17 cellular contexts compared by ENCODE assay signal in the genomic region with DNA sequence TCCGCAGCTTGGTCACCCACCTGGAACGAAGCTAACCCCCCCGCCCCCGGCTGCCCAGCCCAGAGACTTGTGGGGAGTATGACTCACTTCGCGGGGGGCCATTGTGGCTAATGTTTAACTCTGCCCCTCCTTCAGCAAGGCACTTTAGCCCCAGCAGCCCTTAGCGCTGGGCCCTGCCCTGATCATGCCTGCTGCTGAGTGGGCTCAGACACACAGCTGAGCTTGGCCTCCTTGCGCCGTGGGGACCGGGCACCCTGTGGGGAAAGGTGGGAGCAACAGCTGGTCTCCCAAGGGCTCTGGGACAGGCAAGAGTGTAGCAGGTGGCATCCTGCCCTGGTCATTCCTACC. TPM values are rescaled to one million over a fixed set of nuclear protein-coding genes. Genes with fewer than 3 reads are reported as not detected.
DNase-seq lines count a peak whose midpoint lies in the region; ATAC-seq, FAIRE-seq and TF ChIP-seq lines count a peak whose summit lies in the region.
"Had no signal": no experiment of that assay in that cellular context is flagged by ENCODE, and none has a peak within 500 bp of the region (broad histone marks: within the 10 kb centered on the region; RNA-seq: fewer than 3 reads in every experiment).

No MANE protein-coding gene starts in this region.

- H3K27me3 ChIP-seq in GM12878 (replicated peaks in 1 of 2; ENCODE audit: control insufficient read depth in 2 of 2, insufficient read depth in 2 of 2, low read length in 1 of 2): no peaks in the 10 kb centered on the region; a peak in 1 of 4 replicates

- CTCF ChIA-PET in GM12878 (lab: Yijun Ruan, JAX): interaction anchor here (1.1 to 14.4 kb wide), 13 partner anchors 16 to 151 kb away, joined by 3 to 623 read pairs (median 9); a partner anchor contains a TSS

- H3K4me3 ChIP-seq in GM12878: no peak overlapping the region
- H3K4me3 ChIP-seq: adrenal gland, GM23338, smooth muscle cell had no signal

- H4K20me1 ChIP-seq in GM12878 (ENCODE audit: control insufficient read depth, insufficient read depth): no peaks in the 10 kb centered on the region

- no peaks in the 10 kb centered on the region for H3K9me3 ChIP-seq in GM12878 (replicated peaks; ENCODE audit: control insufficient read depth, insufficient read depth, low read length)
- H3K9me3 ChIP-seq: adrenal gland had no signal

- ATAC-seq in GM21786 (IDR thresholded peaks at IDR 0.05; ENCODE audit: unreplicated experiment) (peak; percentile 56), GM12878 (peak; percentile 74), HG03135 (IDR thresholded peaks at IDR 0.05; ENCODE audit: unreplicated experiment) (no peak)
- ATAC-seq: GM23338 had no signal

- POLR2A ChIA-PET in GM12878 (lab: Charles Lee): interaction anchor here (1.0 to 11.9 kb wide), 7 partner anchors 10 to 107 kb away, joined by 3 to 228 read pairs (median 3); no protein-coding TSS in a partner anchor

- peaks cover 35% of the 10 kb centered on the region for H3K4me1 ChIP-seq in GM12878 (ENCODE audit: control insufficient read depth, insufficient read depth, low read length)
- H3K4me1 ChIP-seq: adrenal gland had no signal

- no peaks in the 10 kb centered on the region for H3K79me2 ChIP-seq in GM12878 (ENCODE audit: control insufficient read depth, insufficient read depth, low read length)

- no peak overlapping the region for H3K4me2 ChIP-seq in GM12878 (ENCODE audit: control insufficient read depth, insufficient read depth)
- H3K4me2 ChIP-seq: GM23338, KMS-11, smooth muscle cell had no signal

- in situ Hi-C loops in Caki2 (cut with HindIII; ENCODE audit: low pct_unique_long_range_greater_than_20kb, low sequenced_read_pairs): no loop called here
- in situ Hi-C loops in GM12878 (cut with MboI): no loop called here

- WGBS in GM12878 (ENCODE audit: insufficient coverage, insufficient replicate concordance, low lambda C conversion rate, missing lambda C conversion rate): 17% methylated on average over 10 of the region's 10 CpGs

- peak in 1 of 2 experiments; percentile 60; a peak in 1 of 4 replicates for TF ChIP-seq EP300 in GM12878 (IDR thresholded peaks at IDR 0.05; ENCODE audit: borderline replicate concordance in 1 of 2, control insufficient read depth in 1 of 2, low read depth in 2 of 2, low read length in 2 of 2)

- no peak for FAIRE-seq in GM12878 (lab: Jason Lieb, UNC)

- no peak for TF ChIP-seq POLR2A in GM12878 (IDR thresholded peaks at IDR 0.05; ENCODE audit: low read depth, low read length)

- intact Hi-C loops in GM12878 (cut with micrococcal nuclease; ENCODE audit: unreplicated experiment): no loop called here

- TF ChIP-seq RAD21 in GM12878 (IDR thresholded peaks at IDR 0.05; ENCODE audit: insufficient read depth, low read depth, low read length): no peak

- TF ChIP-seq CTCF in GM12878 (IDR thresholded peaks at IDR 0.05 in 2 of 3, conservative IDR thresholded peaks at IDR 0.05 in 1 of 3; ENCODE audit: control insufficient read depth in 2 of 3, extremely low read depth in 1 of 3, insufficient read depth in 1 of 3, low read depth in 3 of 3, low read length in 3 of 3): no peak

- RAD21 ChIA-PET in GM12878 (lab: Charles Lee; ENCODE audit: unreplicated experiment): interaction anchor here (1.0 to 12.1 kb wide), 14 partner anchors 10 to 517 kb away, joined by 3 to 340 read pairs (median 6); a partner anchor contains a TSS

- DNase-seq in Caki2 (ENCODE audit: low read depth) (peak; percentile 79), GM12878 (ENCODE audit: low read depth, low spot score) (peak; percentile 49), myocyte (ENCODE audit: low read depth) (peak; percentile 84), NCI-H748 treated with DMSO at 0.1 percent for 48 hours (lab: John Stamatoyannopoulos, UW) (no peak), ecto neural progenitor cell (ENCODE audit: low spot score) (no peak), cerebellum (ENCODE audit: low spot score) (no peak)
- DNase-seq: adrenal gland; DND-41; effector memory CD4-positive, alpha-beta T cell; glutamatergic neuron; T-helper 9 cell had no signal

- SMC1A ChIA-PET in GM12878 (lab: Charles Lee; ENCODE audit: uncharacterized antibody, unreplicated experiment): interaction anchor here (0.9 to 12.3 kb wide), 16 partner anchors 12 to 111 kb away, joined by 3 to 374 read pairs (median 5); a partner anchor contains a TSS

- BruUV-seq in GM12878 (replicated peaks; lab: Mats Ljungman, UMichigan): no TSS peak

- H3K27ac ChIP-seq in GM12878 (ENCODE audit: control insufficient read depth, insufficient read depth): no peak overlapping the region
- H3K27ac ChIP-seq: adrenal gland, KMS-11 had no signal

- H3K9ac ChIP-seq in GM12878 (ENCODE audit: control insufficient read depth, insufficient read depth, low read length): no peak overlapping the region
- H3K9ac ChIP-seq: KMS-11 had no signal

- H2AFZ ChIP-seq in GM12878 (ENCODE audit: control insufficient read depth, low read depth, low read length): no peak overlapping the region; the same call in 1 of the 2 replicates
- H2AFZ ChIP-seq: GM23338 had no signal

- H3K36me3 ChIP-seq in GM12878 (ENCODE audit: control insufficient read depth in 2 of 2, insufficient read depth in 2 of 2, low read length in 1 of 2): no peaks in the 10 kb centered on the region
- H3K36me3 ChIP-seq: adrenal gland had no signal

TF ChIP-seq in GM12878, 131 proteins besides CTCF, POLR2A, EP300 and RAD21 (continues in another document):
- TF ChIP-seq RCOR1 (conservative IDR thresholded peaks at IDR 0.05; ENCODE audit: low read depth, low read length): no peak

RNA-seq across cellular contexts. Expression of a gene that starts 6.3 kb away (rescaled TPM):
- 3.6 TPM in 1 of 2 replicates, not detected in the other for total RNA-seq in Caki2 (2014; rRNA removed; shearing (Covaris generic); ENCODE audit: low replicate concordance)
- 0.40 and 0.91 TPM in 2 replicates for total RNA-seq in GM12878 (2013; cell fraction: nucleolus; rRNA removed)
- total RNA-seq in GM12878 (2014; rRNA removed) (0.22 and 0.40 TPM in 2 replicates), GM12878 (2014; rRNA removed; fragmentation: Illumina TruSeq; extraction: Trizol) (0.18 and 0.40 TPM in 2 replicates), GM12878 (2021) (0.26 and 0.53 TPM in 2 replicates), myocyte (22.3 and 27.0 TPM in 2 replicates), cerebellum (not detected)
- polyA plus RNA-seq in GM12878 (2011; ENCODE audit: low read depth): 0.33 TPM
- polyA plus RNA-seq in GM12878 (2011; rRNA removed) (0.05 TPM in 1 of 2 replicates, not detected in the other), GM12878 (2014; fragmentation: Illumina TruSeq; extraction: Trizol) (0.11 and 0.48 TPM in 2 replicates), GM12878 (2014; fragmentation: Nextera tagmentation; extraction: Ambion mirVana) (not detected), GM12878 (2014; rRNA removed) (0.32 and 0.80 TPM in 2 replicates), GM12878 (2016; fragmentation: Nextera tagmentation; extraction: Ambion mirVana) (under 1 TPM in 1 of 2 experiments, not detected in 1; 0.16 TPM)
- polyA plus RNA-seq in GM12878 (2011; cell fraction: cytosol; rRNA removed): 0.09 TPM in 1 of 2 replicates, not detected in the other
- polyA plus RNA-seq in GM12878 (2011; cell fraction: nucleus; rRNA removed): 0.07 TPM in 1 of 2 replicates, not detected in the other
- 0.31 and 0.77 TPM in 2 replicates for polyA plus RNA-seq in GM12878 (2012)
- not detected in 2 replicates for polyA minus RNA-seq in GM12878 (2011; rRNA and poly(A)+ RNA removed)
- polyA minus RNA-seq in GM12878 (2011; cell fraction: cytosol; rRNA and poly(A)+ RNA removed): not detected in 2 replicates
- not detected in 2 replicates for polyA minus RNA-seq in GM12878 (2011; cell fraction: nucleus; rRNA and poly(A)+ RNA removed)
- polyA plus RNA-seq in myocyte (2012): 6.8 TPM

RNA-seq across cellular contexts. Expression of a gene that starts 16.1 kb away (rescaled TPM):
- not detected in 2 replicates for total RNA-seq in Caki2 (2014; rRNA removed; shearing (Covaris generic); ENCODE audit: low replicate concordance)
- 0.94 and 0.98 TPM in 2 replicates for total RNA-seq in GM12878 (2013; cell fraction: nucleolus; rRNA removed)
- total RNA-seq in GM12878 (2014; rRNA removed) (under 0.01 TPM in 1 of 2 replicates, not detected in the other), GM12878 (2014; rRNA removed; fragmentation: Illumina TruSeq; extraction: Trizol) (0.14 TPM in 1 of 2 replicates, not detected in the other), GM12878 (2021) (not detected in 2 replicates), myocyte (9,118 and 11,163 TPM in 2 replicates), cerebellum (0.64 TPM)
- polyA plus RNA-seq in GM12878 (2011; ENCODE audit: low read depth): not detected
- polyA plus RNA-seq in GM12878 (2011; rRNA removed) (0.41 and 0.50 TPM in 2 replicates), GM12878 (2014; fragmentation: Illumina TruSeq; extraction: Trizol) (not detected in 2 replicates), GM12878 (2014; fragmentation: Nextera tagmentation; extraction: Ambion mirVana) (under 1 TPM in 1 of 2 experiments, not detected in 1; 0.04 TPM), GM12878 (2014; rRNA removed) (0.39 TPM in 1 of 2 replicates, not detected in the other), GM12878 (2016; fragmentation: Nextera tagmentation; extraction: Ambion mirVana) (1 to 10 TPM in 1 of 2 experiments, under 1 TPM in 1; 0.20 to 1.0 TPM)
- polyA plus RNA-seq in GM12878 (2011; cell fraction: cytosol; rRNA removed): 0.60 and 0.87 TPM in 2 replicates
- polyA plus RNA-seq in GM12878 (2011; cell fraction: nucleus; rRNA removed): 0.48 and 1.0 TPM in 2 replicates
- 0.45 TPM in 1 of 2 replicates, not detected in the other for polyA plus RNA-seq in GM12878 (2012)
- 0.44 and 0.67 TPM in 2 replicates for polyA minus RNA-seq in GM12878 (2011; rRNA and poly(A)+ RNA removed)
- polyA minus RNA-seq in GM12878 (2011; cell fraction: cytosol; rRNA and poly(A)+ RNA removed): 0.13 TPM in 1 of 2 replicates, not detected in the other
- polyA minus RNA-seq in GM12878 (2011; cell fraction: nucleus; rRNA and poly(A)+ RNA removed): 0.60 and 0.67 TPM in 2 replicates
- 4,992 TPM for polyA plus RNA-seq in myocyte (2012)
- total RNA-seq: GM23338 had no signal
- polyA plus RNA-seq: AG04450 had no signal

RNA-seq across cellular contexts. Expression of a gene that starts 28.0 kb away (rescaled TPM):
- total RNA-seq in Caki2 (2014; rRNA removed; shearing (Covaris generic); ENCODE audit: low replicate concordance): not detected in 2 replicates
- not detected in 2 replicates for total RNA-seq in GM12878 (2013; cell fraction: nucleolus; rRNA removed)
- total RNA-seq in GM12878 (2014; rRNA removed) (not detected in 2 replicates), GM12878 (2014; rRNA removed; fragmentation: Illumina TruSeq; extraction: Trizol) (not detected in 2 replicates), GM12878 (2021) (not detected in 2 replicates), myocyte (3,022 and 4,635 TPM in 2 replicates), cerebellum (not detected)
- not detected for polyA plus RNA-seq in GM12878 (2011; ENCODE audit: low read depth)
- polyA plus RNA-seq in GM12878 (2011; rRNA removed) (not detected in 2 replicates), GM12878 (2014; fragmentation: Illumina TruSeq; extraction: Trizol) (not detected in 2 replicates), GM12878 (2014; fragmentation: Nextera tagmentation; extraction: Ambion mirVana) (not detected), GM12878 (2014; rRNA removed) (not detected in 2 replicates), GM12878 (2016; fragmentation: Nextera tagmentation; extraction: Ambion mirVana) (1 to 10 TPM in 1 of 2 experiments, not detected in 1; 2.2 TPM)
- not detected in 2 replicates for polyA plus RNA-seq in GM12878 (2011; cell fraction: cytosol; rRNA removed)
- polyA plus RNA-seq in GM12878 (2011; cell fraction: nucleus; rRNA removed): not detected in 2 replicates
- polyA plus RNA-seq in GM12878 (2012): not detected in 2 replicates
- polyA minus RNA-seq in GM12878 (2011; rRNA and poly(A)+ RNA removed): not detected in 2 replicates
- not detected in 2 replicates for polyA minus RNA-seq in GM12878 (2011; cell fraction: cytosol; rRNA and poly(A)+ RNA removed)
- polyA minus RNA-seq in GM12878 (2011; cell fraction: nucleus; rRNA and poly(A)+ RNA removed): 0.19 TPM in 1 of 2 replicates, not detected in the other
- 2,977 TPM for polyA plus RNA-seq in myocyte (2012)

Comparison
In these comparisons a context has a peak if more than half of its experiments do, and no peak if none do; other contexts are left out.
1. DNase-seq: peak in Caki2 (single experiment), GM12878 (single experiment) and myocyte (single experiment); none in NCI-H748 treated with DMSO at 0.1 percent for 48 hours (single experiment), ecto neural progenitor cell (single experiment) and cerebellum (single experiment).
2. RNA of a gene that starts 16.1 kb away (total RNA-seq): 9,118 to 11,163 TPM in myocyte; 0.64 TPM in cerebellum (single experiment), not detected in Caki2 and under 0.01 to 0.98 TPM in GM12878; every median in the first group is over 1,000 times any median in the second.
3. RNA of a gene that starts 28.0 kb away (total RNA-seq): 3,022 to 4,635 TPM in myocyte; not detected in Caki2, not detected in GM12878 and not detected in cerebellum (single experiment); every median in the first group is over 1,000 times any median in the second.